In genomic region chr19:10835754-10836477, GRCh38 we compare ENCODE assay signal across 8 cellular contexts. TPM values are rescaled to one million over a fixed set of nuclear protein-coding genes. Genes with fewer than 3 reads are reported as not detected.
A peak's percentile ranks its signal among the peaks of the same experiment; 100 is the strongest.
DNase-seq lines count a peak whose midpoint lies in the region; ATAC-seq, FAIRE-seq and TF ChIP-seq lines count a peak whose summit lies in the region.

Gene TMED1 (minus strand): TSS chr19:10836212. CDS start chr19:10836191, 21 bp downstream.

- H3K27me3 ChIP-seq in body of pancreas (no peaks in the 10 kb centered on the region), sigmoid colon (no peaks in the 10 kb centered on the region)

- H3K4me3 ChIP-seq in body of pancreas (peak within 1 kb of the TSS in 1 of 2 donors; percentile 25), sigmoid colon (peak within 1 kb of the TSS; percentile 53 to 76 (median 62))

- intact Hi-C loops in body of pancreas (cut with DNase I): no loop called here
- intact Hi-C loops in sigmoid colon (cut with DNase I): loop anchor here (2.0 to 10.0 kb wide), 3 partner anchors 27 to 121 kb away; partner anchors contain the start of genes CARM1 and DNM2

- peaks cover 0 to 7% (median 0%) of the 10 kb centered on the region in 3 donors for H3K9me3 ChIP-seq in body of pancreas
- peaks cover 0 to 4% (median 0%) of the 10 kb centered on the region in 4 donors for H3K9me3 ChIP-seq in sigmoid colon

- peak; percentile 98 for DNase-seq in NCI-H2107 treated with DMSO at 0.1 percent for 48 hours (lab: John Stamatoyannopoulos, UW; ENCODE audit: unreplicated experiment)
- DNase-seq in body of pancreas: peak; percentile 100
- DNase-seq in iPS DF 4.7 (ENCODE audit: extremely low read depth, low spot score): peak; percentile 98
- DNase-seq in sigmoid colon: peak; percentile 100

- 0% methylated on average over 39 to 50 of the region's 50 CpGs for WGBS in body of pancreas, 2 donors
- WGBS in sigmoid colon, 2 donors: 0 to 1% methylated on average over 50 of the region's 50 CpGs

- TF ChIP-seq EP300 in sigmoid colon (IDR thresholded peaks at IDR 0.05): no peak

- no peak for TF ChIP-seq CTCF in 22Rv1 (IDR thresholded peaks at IDR 0.05)
- peak in 4 of 7 experiments; percentile 49 to 59 (median 55) for TF ChIP-seq CTCF in body of pancreas (IDR thresholded peaks at IDR 0.05)
- TF ChIP-seq CTCF in sigmoid colon (IDR thresholded peaks at IDR 0.05): peak; percentile 25 to 65 (median 31)

- peak; percentile 72 for ATAC-seq in GM18517 (IDR thresholded peaks at IDR 0.05; ENCODE audit: unreplicated experiment)
- peak; percentile 75 for ATAC-seq in HG03045 (IDR thresholded peaks at IDR 0.05; ENCODE audit: unreplicated experiment)
- ATAC-seq in body of pancreas: peak; percentile 89

- H3K36me3 ChIP-seq in body of pancreas (replicated peaks in 1 of 2; ENCODE audit: insufficient read depth in 1 of 2, low read depth in 2 of 2) (peaks cover 0 to 5% of the 10 kb centered on the region in 2 donors), sigmoid colon (peaks cover 0 to 30% (median 10%) of the 10 kb centered on the region in 4 donors)

- FAIRE-seq in TTC549 (lab: Jason Lieb, UNC): peak; percentile 88

- peak within 1 kb of the TSS; percentile 99 for H3K27ac ChIP-seq in 22Rv1
- peak within 1 kb of the TSS; percentile 95 to 99 (median 99) for H3K27ac ChIP-seq in body of pancreas
- H3K27ac ChIP-seq in sigmoid colon: peak within 1 kb of the TSS; percentile 95 to 99 (median 97)

- TF ChIP-seq POLR2A in body of pancreas (IDR thresholded peaks at IDR 0.05): peak; percentile 42 to 79 (median 73)
- TF ChIP-seq POLR2A in sigmoid colon (IDR thresholded peaks at IDR 0.05): peak in 1 of 2 donors; percentile 37

- H3K4me1 ChIP-seq in body of pancreas (peaks cover 35% of the 10 kb centered on the region), sigmoid colon (peaks cover 0 to 11% (median 6%) of the 10 kb centered on the region in 4 donors)

RNA-seq across cellular contexts. Expression of gene TMED1, which starts in this region (rescaled TPM):
- total RNA-seq in body of pancreas (10 to 100 TPM; 14.5 to 34.6 TPM), sigmoid colon (10 to 100 TPM; 14.1 to 35.3 (median 28.9) TPM)
- polyA plus RNA-seq in sigmoid colon: 10 to 100 TPM; 10.8 to 21.8 (median 15.3) TPM
